In the genomic region with DNA sequence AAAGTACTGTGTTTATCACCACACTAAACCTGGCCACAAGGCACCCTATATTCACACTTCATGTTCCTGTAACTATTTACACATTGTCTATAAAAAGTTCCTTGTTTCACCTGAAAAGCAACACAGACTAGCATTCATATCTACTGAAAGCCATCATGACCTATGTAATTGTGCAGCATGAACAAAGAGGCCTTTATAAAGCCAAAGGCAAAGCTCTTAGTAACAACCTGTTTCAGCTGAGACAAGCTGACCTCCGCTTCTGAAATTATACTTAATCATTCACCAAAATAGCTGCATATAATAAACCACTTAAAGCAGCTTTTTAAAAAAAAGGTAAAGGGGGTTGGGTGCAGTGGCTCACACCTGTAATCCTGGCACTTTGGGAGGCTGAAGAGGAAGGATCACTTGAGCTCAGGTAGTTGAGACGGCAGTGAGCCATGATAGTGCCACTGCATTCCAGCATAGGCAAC, we compare ENCODE assay signal across 13 cellular contexts.
DNase-seq lines count a peak whose midpoint lies in the region; TF ChIP-seq lines count a peak whose summit lies in the region.
"Had no signal": no experiment of that assay in that cellular context is flagged by ENCODE, and none has a peak within 500 bp of the region (broad histone marks: within the 10 kb centered on the region; RNA-seq: fewer than 3 reads in every experiment).

No MANE protein-coding gene starts in this region.

- DNase-seq in NCI-H146 (lab: John Stamatoyannopoulos, UW) (peak; percentile 80), endodermal cell (no peak), progenitor cell of endocrine pancreas (ENCODE audit: low spot score, unreplicated experiment) (no peak), osteoblast (ENCODE audit: insufficient read length, low spot score, missing footprints) (no peak), DMS 273 treated with DMSO at 0.1 percent for 48 hours (lab: John Stamatoyannopoulos, UW) (no peak)
- DNase-seq in activated CD4-positive, alpha-beta T cell treated with anti-CD3 and anti-CD28 coated beads for 1 hour: no peak
- no peak for DNase-seq in effector CD4-positive, alpha-beta T cell
- DNase-seq: activated CD4-positive, alpha-beta T cell treated with anti-CD3 and anti-CD28 coated beads for 4 hours; activated naive CD4-positive, alpha-beta T cell; nucleus accumbens; stimulated activated naive CD8-positive, alpha-beta T cell treated with anti-CD3 and anti-CD28 coated beads, Interleukin-15, Interleukin-2, amounts not matched to agents 100 U/mL and 50 U/mL, for 24 hours had no signal

- H3K4me2 ChIP-seq in DOHH2 (ENCODE audit: low read length) (peak overlapping the region; percentile 19; the same call in 1 of the 2 replicates), osteoblast (ENCODE audit: insufficient read depth, low read length) (no peak overlapping the region)

- 80 to 100% methylated on average over 1 to 2 of the region's 2 CpGs for WGBS in endodermal cell (ENCODE audit: insufficient coverage in 1 of 2, insufficient read length in 1 of 2), 2 experiments

- H3K9me3 ChIP-seq in DOHH2 (ENCODE audit: control insufficient read depth, insufficient read depth, low read length): no peaks in the 10 kb centered on the region
- H3K9me3 ChIP-seq in endodermal cell (ENCODE audit: control insufficient read depth, low read length): no peaks in the 10 kb centered on the region
- H3K9me3 ChIP-seq in osteoblast (ENCODE audit: low read depth, low read length): no peaks in the 10 kb centered on the region

- no peak overlapping the region for H3K27ac ChIP-seq in DOHH2 (ENCODE audit: low read depth, low read length)
- peak overlapping the region; percentile 10 for H3K27ac ChIP-seq in endodermal cell (ENCODE audit: low read depth, low read length)
- no peak overlapping the region for H3K27ac ChIP-seq in osteoblast (ENCODE audit: low read depth, low read length)

- H3K4me3 Mint-ChIP-seq in endodermal cell (no peak overlapping the region), progenitor cell of endocrine pancreas (ENCODE audit: low read depth) (peak overlapping the region; percentile 45)
- H3K4me3 Mint-ChIP-seq: central memory CD8-positive, alpha-beta T cell had no signal

- H3K27ac Mint-ChIP-seq in endodermal cell: no peak overlapping the region
- H3K27ac Mint-ChIP-seq in progenitor cell of endocrine pancreas: peak overlapping the region; percentile 99

- no peak overlapping the region for H3K9ac ChIP-seq in endodermal cell (ENCODE audit: extremely low read depth, low read length, poor library complexity, severe bottlenecking)

- H3K27me3 ChIP-seq in DOHH2 (ENCODE audit: control insufficient read depth, low read length) (no peaks in the 10 kb centered on the region), endodermal cell (ENCODE audit: control insufficient read depth, insufficient read depth, low read length, poor library complexity, severe bottlenecking) (no peaks in the 10 kb centered on the region), osteoblast (ENCODE audit: insufficient read depth, low read length) (no peaks in the 10 kb centered on the region)

- H3K4me1 ChIP-seq in DOHH2 (ENCODE audit: control insufficient read depth, low read length): peaks cover 12% of the 10 kb centered on the region
- no peaks in the 10 kb centered on the region for H3K4me1 ChIP-seq in endodermal cell (ENCODE audit: control insufficient read depth, insufficient read depth, low read length)
- H3K4me1 ChIP-seq in osteoblast (ENCODE audit: insufficient read depth, low read length): no peaks in the 10 kb centered on the region

- peaks cover 2% of the 10 kb centered on the region for H3K36me3 Mint-ChIP-seq in endodermal cell (ENCODE audit: low read depth)
- peaks cover 9% of the 10 kb centered on the region for H3K36me3 Mint-ChIP-seq in progenitor cell of endocrine pancreas (ENCODE audit: insufficient read depth)

- no peaks in the 10 kb centered on the region for H4K20me1 ChIP-seq in DOHH2 (ENCODE audit: control insufficient read depth, insufficient read depth, low read depth, low read length)
- H4K20me1 ChIP-seq in osteoblast (ENCODE audit: insufficient read depth, low read length): peaks cover 4% of the 10 kb centered on the region

- TF ChIP-seq CTCF in DOHH2 (IDR thresholded peaks at IDR 0.05; ENCODE audit: low read depth, low read length, poor library complexity, severe bottlenecking) (no peak), endodermal cell (conservative IDR thresholded peaks at IDR 0.05) (no peak), progenitor cell of endocrine pancreas (IDR thresholded peaks at IDR 0.05; ENCODE audit: unreplicated experiment) (no peak), osteoblast (IDR thresholded peaks at IDR 0.05; ENCODE audit: extremely low read depth, low read depth, low read length) (no peak)

- H3K27me3 Mint-ChIP-seq in endodermal cell (ENCODE audit: insufficient read depth): no peaks in the 10 kb centered on the region
- no peaks in the 10 kb centered on the region for H3K27me3 Mint-ChIP-seq in progenitor cell of endocrine pancreas
- H3K27me3 Mint-ChIP-seq: central memory CD8-positive, alpha-beta T cell had no signal

- no peaks in the 10 kb centered on the region for H3K79me2 ChIP-seq in DOHH2 (ENCODE audit: control insufficient read depth, low read length)
- no peaks in the 10 kb centered on the region for H3K79me2 ChIP-seq in osteoblast (ENCODE audit: insufficient read depth, low read length)

- H3K36me3 ChIP-seq in DOHH2 (ENCODE audit: control insufficient read depth, low read length): no peaks in the 10 kb centered on the region
- H3K36me3 ChIP-seq in endodermal cell (ENCODE audit: control insufficient read depth, insufficient read depth, low read length): no peaks in the 10 kb centered on the region
- H3K36me3 ChIP-seq in osteoblast (ENCODE audit: insufficient read depth, low read length): no peaks in the 10 kb centered on the region

- H3K4me1 Mint-ChIP-seq in endodermal cell (no peaks in the 10 kb centered on the region), progenitor cell of endocrine pancreas (ENCODE audit: low read depth) (peaks cover 18% of the 10 kb centered on the region)

- no peak overlapping the region for H3K4me3 ChIP-seq in DOHH2 (ENCODE audit: low read length)
- no peak overlapping the region for H3K4me3 ChIP-seq in endodermal cell (ENCODE audit: low read length)
- H3K4me3 ChIP-seq in osteoblast (ENCODE audit: insufficient read depth, low read length): no peak overlapping the region

- no peak overlapping the region for H2AFZ ChIP-seq in osteoblast (ENCODE audit: low read length)

- peaks cover 24% of the 10 kb centered on the region for H3K9me3 Mint-ChIP-seq in endodermal cell
- no peaks in the 10 kb centered on the region for H3K9me3 Mint-ChIP-seq in progenitor cell of endocrine pancreas (ENCODE audit: low read depth)
- H3K9me3 Mint-ChIP-seq: central memory CD8-positive, alpha-beta T cell had no signal

- H3K9me2 ChIP-seq in DOHH2 (replicated peaks; ENCODE audit: control insufficient read depth, low read length): no peaks in the 10 kb centered on the region

- peaks cover 5% of the 10 kb centered on the region; the same call in 1 of the 2 replicates for H3F3A ChIP-seq in DOHH2 (ENCODE audit: control insufficient read depth, insufficient read depth)
